8 cellular contexts compared by ENCODE assay signal in the genomic region with DNA sequence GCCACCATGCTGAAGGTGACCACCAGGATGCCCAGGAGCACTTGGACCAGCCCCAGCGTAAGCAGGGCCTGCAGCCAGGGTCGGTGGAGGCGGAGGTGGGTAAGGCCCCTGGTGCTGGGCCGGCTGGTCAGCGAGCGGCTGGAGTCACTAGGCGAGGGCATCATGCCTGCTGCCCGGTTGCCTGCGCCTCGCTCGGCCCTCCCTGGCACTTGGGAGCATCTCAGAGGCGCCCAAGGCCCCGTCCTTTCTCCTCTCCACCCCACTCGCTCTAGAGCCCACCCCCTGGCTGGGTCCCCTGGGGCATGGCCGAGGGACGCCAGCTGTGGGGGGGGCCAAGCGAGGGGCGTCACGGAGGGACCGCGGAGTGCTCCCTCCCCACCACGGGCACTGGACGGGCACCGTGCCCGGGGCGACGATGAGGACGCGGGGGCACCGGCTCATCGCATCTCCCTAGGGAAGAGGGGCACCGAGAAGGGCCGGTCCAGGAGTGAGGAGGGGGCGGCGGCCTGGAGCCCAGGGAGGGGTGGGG. TPM values are rescaled to one million over a fixed set of nuclear protein-coding genes. Genes with fewer than 3 reads are reported as not detected.
DNase-seq lines count a peak whose midpoint lies in the region; ATAC-seq lines count a peak whose summit lies in the region.

No MANE protein-coding gene starts in this region.

- H3K27ac ChIP-seq in ectodermal cell (ENCODE audit: insufficient read depth, low read depth, low read length, poor library complexity, severe bottlenecking), result no peak overlapping the region

- H3K4me3 ChIP-seq in ectodermal cell (ENCODE audit: insufficient read depth, low read depth, low read length), result peak overlapping the region; percentile 72

- H3K27me3 ChIP-seq in ectodermal cell (ENCODE audit: control insufficient read depth, insufficient read depth, low read length, poor library complexity, severe bottlenecking), result no peaks in the 10 kb centered on the region

- H3K36me3 ChIP-seq in ectodermal cell (ENCODE audit: control insufficient read depth, insufficient read depth, low read length), result peaks cover 9% of the 10 kb centered on the region

- ATAC-seq in GM21447 (IDR thresholded peaks at IDR 0.05; ENCODE audit: unreplicated experiment) (no peak), HG03439 (IDR thresholded peaks at IDR 0.05; ENCODE audit: unreplicated experiment) (no peak), HG02852 (IDR thresholded peaks at IDR 0.05; ENCODE audit: unreplicated experiment) (no peak)

- H3K4me1 ChIP-seq in ectodermal cell (ENCODE audit: control insufficient read depth, insufficient read depth, low read length), result peaks cover 23% of the 10 kb centered on the region

- 13 to 14% methylated on average over 35 of the region's 35 CpGs for WGBS in ectodermal cell, 2 experiments

- DNase-seq in ELR (ENCODE audit: low read depth), result peak; percentile 41
- peak; percentile 27 for DNase-seq in NCI-H1105 (lab: John Stamatoyannopoulos, UW)
- peak; percentile 45 for DNase-seq in myocyte (ENCODE audit: low read depth)
- DNase-seq in activated gamma-delta T cell (lab: John Stamatoyannopoulos, UW), result no peak

- H3K9me3 ChIP-seq in ectodermal cell (ENCODE audit: control insufficient read depth, low read length), result no peaks in the 10 kb centered on the region

RNA-seq across cellular contexts. Expression of gene ENTREP3, which starts 0.5 kb away (rescaled TPM):
- polyA plus RNA-seq in ectodermal cell (2013, experiment 1 of 4), result 74.1 TPM
- polyA plus RNA-seq in ectodermal cell (2013, experiment 2 of 4), result 65.2 TPM
- polyA plus RNA-seq in ectodermal cell (2013, experiment 3 of 4), result 54.0 TPM
- polyA plus RNA-seq in ectodermal cell (2013, experiment 4 of 4), result 57.0 TPM
- total RNA-seq in myocyte, result 7.5 and 13.1 TPM in 2 replicates
- 42.2 TPM for polyA plus RNA-seq in myocyte (2012)

RNA-seq across cellular contexts. Expression of gene SCAMP3, which starts 7.4 kb away (rescaled TPM):
- polyA plus RNA-seq in ectodermal cell (2013, experiment 1 of 4), result 69.2 TPM
- polyA plus RNA-seq in ectodermal cell (2013, experiment 2 of 4), result 64.4 TPM
- 59.6 TPM for polyA plus RNA-seq in ectodermal cell (2013, experiment 3 of 4)
- 69.8 TPM for polyA plus RNA-seq in ectodermal cell (2013, experiment 4 of 4)
- 106 and 130 TPM in 2 replicates for total RNA-seq in myocyte
- 129 TPM for polyA plus RNA-seq in myocyte (2012)

RNA-seq across cellular contexts. Expression of gene CLK2, which starts 18.5 kb away (rescaled TPM):
- 91.6 TPM for polyA plus RNA-seq in ectodermal cell (2013, experiment 1 of 4)
- 87.6 TPM for polyA plus RNA-seq in ectodermal cell (2013, experiment 2 of 4)
- polyA plus RNA-seq in ectodermal cell (2013, experiment 3 of 4), result 75.9 TPM
- 89.8 TPM for polyA plus RNA-seq in ectodermal cell (2013, experiment 4 of 4)
- total RNA-seq in myocyte, result 24.8 and 26.8 TPM in 2 replicates
- 39.4 TPM for polyA plus RNA-seq in myocyte (2012)

RNA-seq across cellular contexts. Expression of gene HCN3, which starts 22.5 kb away (rescaled TPM):
- 4.9 TPM for polyA plus RNA-seq in ectodermal cell (2013, experiment 1 of 4)
- 4.7 TPM for polyA plus RNA-seq in ectodermal cell (2013, experiment 2 of 4)
- polyA plus RNA-seq in ectodermal cell (2013, experiment 3 of 4), result 4.5 TPM
- polyA plus RNA-seq in ectodermal cell (2013, experiment 4 of 4), result 6.8 TPM
- 2.1 and 3.0 TPM in 2 replicates for total RNA-seq in myocyte
- 8.1 TPM for polyA plus RNA-seq in myocyte (2012)

RNA-seq across cellular contexts. Expression of gene MTX1, which starts 46.3 kb away (rescaled TPM):
- 43.3 TPM for polyA plus RNA-seq in ectodermal cell (2013, experiment 1 of 4)
- polyA plus RNA-seq in ectodermal cell (2013, experiment 2 of 4), result 44.2 TPM
- polyA plus RNA-seq in ectodermal cell (2013, experiment 3 of 4), result 32.1 TPM
- 36.1 TPM for polyA plus RNA-seq in ectodermal cell (2013, experiment 4 of 4)
- 15.1 and 18.8 TPM in 2 replicates for total RNA-seq in myocyte
- 40.2 TPM for polyA plus RNA-seq in myocyte (2012)
